1 cellular context compared by ENCODE assay signal in the genomic region with DNA sequence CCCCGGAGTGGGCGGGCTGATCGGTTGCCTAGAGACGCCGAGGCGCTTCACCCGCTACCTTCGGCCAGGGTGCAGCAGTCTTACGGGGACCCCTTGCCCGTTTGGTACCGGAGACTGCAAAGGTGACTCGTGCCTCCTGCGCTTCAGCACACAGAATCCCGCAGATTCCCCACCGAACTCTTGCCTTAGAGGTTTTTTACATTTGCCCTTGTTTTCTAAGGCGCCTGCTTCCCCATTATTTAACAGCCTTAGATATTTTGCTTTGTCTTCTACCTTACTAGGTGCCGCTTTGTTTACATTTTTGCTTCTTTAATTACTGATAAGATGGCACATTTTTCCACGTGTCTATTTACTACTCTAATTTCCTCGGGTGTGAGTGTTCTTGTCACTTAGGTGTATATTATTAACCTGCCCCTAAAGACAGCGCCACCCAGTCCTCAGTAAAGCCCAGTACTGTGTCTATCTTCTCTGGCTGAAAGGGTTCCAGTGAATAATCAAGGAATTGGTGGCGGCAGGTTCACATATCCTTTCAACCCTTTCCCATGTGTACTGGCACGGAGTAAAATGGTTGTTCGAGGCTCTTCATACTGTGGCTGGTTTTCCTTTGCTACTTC.
A peak's percentile ranks its signal among the peaks of the same experiment; 100 is the strongest.
TF ChIP-seq lines count a peak whose summit lies in the region.

No MANE protein-coding gene starts in this region.

TF ChIP-seq in HepG2, 621 proteins besides CTCF, POLR2A, EP300 and RAD21 (continued from another document and continues in another):
- TF ChIP-seq, protein P1, sequence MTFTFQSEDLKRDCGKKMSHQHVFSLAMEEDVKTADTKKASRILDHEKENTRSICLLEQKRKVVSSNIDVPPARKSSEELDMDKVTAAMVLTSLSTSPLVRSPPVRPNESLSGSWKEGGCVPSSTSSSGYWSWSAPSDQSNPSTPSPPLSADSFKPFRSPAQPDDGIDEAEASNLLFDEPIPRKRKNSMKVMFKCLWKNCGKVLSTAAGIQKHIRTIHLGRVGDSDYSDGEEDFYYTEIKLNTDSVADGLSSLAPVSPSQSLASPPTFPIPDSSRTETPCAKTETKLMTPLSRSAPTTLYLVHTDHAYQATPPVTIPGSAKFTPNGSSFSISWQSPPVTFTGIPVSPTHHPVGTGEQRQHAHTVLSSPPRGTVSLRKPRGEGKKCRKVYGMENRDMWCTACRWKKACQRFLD (CRISPR knock-in tag; IDR thresholded peaks at IDR 0.05; ENCODE audit: borderline replicate concordance): 0 out of 2 replicates have a peak, but pooled peaks have one; percentile 14
- TF ChIP-seq, protein P2, sequence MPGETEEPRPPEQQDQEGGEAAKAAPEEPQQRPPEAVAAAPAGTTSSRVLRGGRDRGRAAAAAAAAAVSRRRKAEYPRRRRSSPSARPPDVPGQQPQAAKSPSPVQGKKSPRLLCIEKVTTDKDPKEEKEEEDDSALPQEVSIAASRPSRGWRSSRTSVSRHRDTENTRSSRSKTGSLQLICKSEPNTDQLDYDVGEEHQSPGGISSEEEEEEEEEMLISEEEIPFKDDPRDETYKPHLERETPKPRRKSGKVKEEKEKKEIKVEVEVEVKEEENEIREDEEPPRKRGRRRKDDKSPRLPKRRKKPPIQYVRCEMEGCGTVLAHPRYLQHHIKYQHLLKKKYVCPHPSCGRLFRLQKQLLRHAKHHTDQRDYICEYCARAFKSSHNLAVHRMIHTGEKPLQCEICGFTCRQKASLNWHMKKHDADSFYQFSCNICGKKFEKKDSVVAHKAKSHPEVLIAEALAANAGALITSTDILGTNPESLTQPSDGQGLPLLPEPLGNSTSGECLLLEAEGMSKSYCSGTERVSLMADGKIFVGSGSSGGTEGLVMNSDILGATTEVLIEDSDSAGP (CRISPR knock-in tag; IDR thresholded peaks at IDR 0.05; ENCODE audit: borderline replicate concordance): peak; percentile 42; the same call in 1 of the 2 replicates
- TF ChIP-seq ZNF780A (CRISPR knock-in tag; IDR thresholded peaks at IDR 0.05) (no peak), SMAD1 (CRISPR knock-in tag; IDR thresholded peaks at IDR 0.05; ENCODE audit: borderline replicate concordance, low read depth) (no peak), PLRG1 (conservative IDR thresholded peaks at IDR 0.05) (no peak), ZNF614 (CRISPR knock-in tag; IDR thresholded peaks at IDR 0.05; ENCODE audit: borderline replicate concordance) (no peak), CC2D1A (CRISPR knock-in tag; IDR thresholded peaks at IDR 0.05) (no peak), KAT2B (IDR thresholded peaks at IDR 0.05; ENCODE audit: borderline replicate concordance, low read depth, low read length) (no peak), ONECUT2 (CRISPR knock-in tag; IDR thresholded peaks at IDR 0.05) (no peak), HNF4G (IDR thresholded peaks at IDR 0.05; ENCODE audit: borderline replicate concordance, low read depth, low read length) (no peak), HNF4G (CRISPR knock-in tag; IDR thresholded peaks at IDR 0.05; ENCODE audit: borderline replicate concordance, low read depth) (0 out of 2 replicates have a peak, but pooled peaks have one; percentile 3), NAIF1 (CRISPR knock-in tag; IDR thresholded peaks at IDR 0.05; ENCODE audit: borderline replicate concordance) (0 out of 2 replicates have a peak, but pooled peaks have one; percentile 39), ZNF510 (CRISPR knock-in tag; IDR thresholded peaks at IDR 0.05; ENCODE audit: low read depth) (no peak), BHLHE40 (IDR thresholded peaks at IDR 0.05; ENCODE audit: low read length) (0 out of 2 replicates have a peak, but pooled peaks have one; percentile 0), RFX3 (CRISPR knock-in tag; IDR thresholded peaks at IDR 0.05) (peak; percentile 94), RBM22 (optimal IDR thresholded peaks at IDR 0.05; ENCODE audit: low read length) (no peak), ZNF225 (CRISPR knock-in tag; IDR thresholded peaks at IDR 0.05) (no peak), ZNF331 (CRISPR knock-in tag; IDR thresholded peaks at IDR 0.05) (no peak), HDAC6 (IDR thresholded peaks at IDR 0.05; ENCODE audit: low read depth, low read length) (no peak), ZNF567 (CRISPR knock-in tag; IDR thresholded peaks at IDR 0.05; ENCODE audit: borderline replicate concordance) (no peak), ZNF296 (CRISPR knock-in tag; conservative IDR thresholded peaks at IDR 0.05) (no peak)
- TF ChIP-seq, protein P3, sequence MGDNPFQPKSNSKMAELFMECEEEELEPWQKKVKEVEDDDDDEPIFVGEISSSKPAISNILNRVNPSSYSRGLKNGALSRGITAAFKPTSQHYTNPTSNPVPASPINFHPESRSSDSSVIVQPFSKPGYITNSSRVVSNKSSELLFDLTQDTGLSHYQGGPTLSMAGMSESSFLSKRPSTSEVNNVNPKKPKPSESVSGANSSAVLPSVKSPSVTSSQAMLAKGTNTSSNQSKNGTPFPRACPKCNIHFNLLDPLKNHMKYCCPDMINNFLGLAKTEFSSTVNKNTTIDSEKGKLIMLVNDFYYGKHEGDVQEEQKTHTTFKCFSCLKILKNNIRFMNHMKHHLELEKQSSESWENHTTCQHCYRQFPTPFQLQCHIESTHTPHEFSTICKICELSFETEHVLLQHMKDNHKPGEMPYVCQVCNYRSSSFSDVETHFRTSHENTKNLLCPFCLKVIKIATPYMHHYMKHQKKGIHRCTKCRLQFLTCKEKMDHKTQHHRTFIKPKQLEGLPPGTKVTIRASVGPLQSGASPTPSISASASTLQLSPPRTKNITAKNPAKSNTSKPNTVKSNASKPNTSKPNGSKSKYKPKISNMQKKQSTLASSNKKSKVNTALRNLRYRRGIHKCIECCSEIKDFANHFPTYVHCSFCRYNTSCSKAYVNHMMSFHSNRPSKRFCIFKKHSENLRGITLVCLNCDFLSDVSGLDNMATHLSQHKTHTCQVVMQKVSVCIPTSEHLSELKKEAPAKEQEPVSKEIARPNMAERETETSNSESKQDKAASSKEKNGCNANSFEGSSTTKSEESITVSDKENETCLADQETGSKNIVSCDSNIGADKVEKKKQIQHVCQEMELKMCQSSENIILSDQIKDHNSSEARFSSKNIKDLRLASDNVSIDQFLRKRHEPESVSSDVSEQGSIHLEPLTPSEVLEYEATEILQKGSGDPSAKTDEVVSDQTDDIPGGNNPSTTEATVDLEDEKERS (CRISPR knock-in tag; IDR thresholded peaks at IDR 0.05): no peak
- TF ChIP-seq, protein P4, sequence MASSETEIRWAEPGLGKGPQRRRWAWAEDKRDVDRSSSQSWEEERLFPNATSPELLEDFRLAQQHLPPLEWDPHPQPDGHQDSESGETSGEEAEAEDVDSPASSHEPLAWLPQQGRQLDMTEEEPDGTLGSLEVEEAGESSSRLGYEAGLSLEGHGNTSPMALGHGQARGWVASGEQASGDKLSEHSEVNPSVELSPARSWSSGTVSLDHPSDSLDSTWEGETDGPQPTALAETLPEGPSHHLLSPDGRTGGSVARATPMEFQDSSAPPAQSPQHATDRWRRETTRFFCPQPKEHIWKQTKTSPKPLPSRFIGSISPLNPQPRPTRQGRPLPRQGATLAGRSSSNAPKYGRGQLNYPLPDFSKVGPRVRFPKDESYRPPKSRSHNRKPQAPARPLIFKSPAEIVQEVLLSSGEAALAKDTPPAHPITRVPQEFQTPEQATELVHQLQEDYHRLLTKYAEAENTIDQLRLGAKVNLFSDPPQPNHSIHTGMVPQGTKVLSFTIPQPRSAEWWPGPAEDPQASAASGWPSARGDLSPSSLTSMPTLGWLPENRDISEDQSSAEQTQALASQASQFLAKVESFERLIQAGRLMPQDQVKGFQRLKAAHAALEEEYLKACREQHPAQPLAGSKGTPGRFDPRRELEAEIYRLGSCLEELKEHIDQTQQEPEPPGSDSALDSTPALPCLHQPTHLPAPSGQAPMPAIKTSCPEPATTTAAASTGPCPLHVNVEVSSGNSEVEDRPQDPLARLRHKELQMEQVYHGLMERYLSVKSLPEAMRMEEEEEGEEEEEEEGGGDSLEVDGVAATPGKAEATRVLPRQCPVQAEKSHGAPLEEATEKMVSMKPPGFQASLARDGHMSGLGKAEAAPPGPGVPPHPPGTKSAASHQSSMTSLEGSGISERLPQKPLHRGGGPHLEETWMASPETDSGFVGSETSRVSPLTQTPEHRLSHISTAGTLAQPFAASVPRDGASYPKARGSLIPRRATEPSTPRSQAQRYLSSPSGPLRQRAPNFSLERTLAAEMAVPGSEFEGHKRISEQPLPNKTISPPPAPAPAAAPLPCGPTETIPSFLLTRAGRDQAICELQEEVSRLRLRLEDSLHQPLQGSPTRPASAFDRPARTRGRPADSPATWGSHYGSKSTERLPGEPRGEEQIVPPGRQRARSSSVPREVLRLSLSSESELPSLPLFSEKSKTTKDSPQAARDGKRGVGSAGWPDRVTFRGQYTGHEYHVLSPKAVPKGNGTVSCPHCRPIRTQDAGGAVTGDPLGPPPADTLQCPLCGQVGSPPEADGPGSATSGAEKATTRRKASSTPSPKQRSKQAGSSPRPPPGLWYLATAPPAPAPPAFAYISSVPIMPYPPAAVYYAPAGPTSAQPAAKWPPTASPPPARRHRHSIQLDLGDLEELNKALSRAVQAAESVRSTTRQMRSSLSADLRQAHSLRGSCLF (CRISPR knock-in tag; IDR thresholded peaks at IDR 0.05; ENCODE audit: borderline replicate concordance): no peak
- TF ChIP-seq, protein P5, sequence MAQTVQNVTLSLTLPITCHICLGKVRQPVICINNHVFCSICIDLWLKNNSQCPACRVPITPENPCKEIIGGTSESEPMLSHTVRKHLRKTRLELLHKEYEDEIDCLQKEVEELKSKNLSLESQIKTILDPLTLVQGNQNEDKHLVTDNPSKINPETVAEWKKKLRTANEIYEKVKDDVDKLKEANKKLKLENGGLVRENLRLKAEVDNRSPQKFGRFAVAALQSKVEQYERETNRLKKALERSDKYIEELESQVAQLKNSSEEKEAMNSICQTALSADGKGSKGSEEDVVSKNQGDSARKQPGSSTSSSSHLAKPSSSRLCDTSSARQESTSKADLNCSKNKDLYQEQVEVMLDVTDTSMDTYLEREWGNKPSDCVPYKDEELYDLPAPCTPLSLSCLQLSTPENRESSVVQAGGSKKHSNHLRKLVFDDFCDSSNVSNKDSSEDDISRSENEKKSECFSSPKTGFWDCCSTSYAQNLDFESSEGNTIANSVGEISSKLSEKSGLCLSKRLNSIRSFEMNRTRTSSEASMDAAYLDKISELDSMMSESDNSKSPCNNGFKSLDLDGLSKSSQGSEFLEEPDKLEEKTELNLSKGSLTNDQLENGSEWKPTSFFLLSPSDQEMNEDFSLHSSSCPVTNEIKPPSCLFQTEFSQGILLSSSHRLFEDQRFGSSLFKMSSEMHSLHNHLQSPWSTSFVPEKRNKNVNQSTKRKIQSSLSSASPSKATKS (CRISPR knock-in tag; IDR thresholded peaks at IDR 0.05): no peak
- TF ChIP-seq, protein P6, sequence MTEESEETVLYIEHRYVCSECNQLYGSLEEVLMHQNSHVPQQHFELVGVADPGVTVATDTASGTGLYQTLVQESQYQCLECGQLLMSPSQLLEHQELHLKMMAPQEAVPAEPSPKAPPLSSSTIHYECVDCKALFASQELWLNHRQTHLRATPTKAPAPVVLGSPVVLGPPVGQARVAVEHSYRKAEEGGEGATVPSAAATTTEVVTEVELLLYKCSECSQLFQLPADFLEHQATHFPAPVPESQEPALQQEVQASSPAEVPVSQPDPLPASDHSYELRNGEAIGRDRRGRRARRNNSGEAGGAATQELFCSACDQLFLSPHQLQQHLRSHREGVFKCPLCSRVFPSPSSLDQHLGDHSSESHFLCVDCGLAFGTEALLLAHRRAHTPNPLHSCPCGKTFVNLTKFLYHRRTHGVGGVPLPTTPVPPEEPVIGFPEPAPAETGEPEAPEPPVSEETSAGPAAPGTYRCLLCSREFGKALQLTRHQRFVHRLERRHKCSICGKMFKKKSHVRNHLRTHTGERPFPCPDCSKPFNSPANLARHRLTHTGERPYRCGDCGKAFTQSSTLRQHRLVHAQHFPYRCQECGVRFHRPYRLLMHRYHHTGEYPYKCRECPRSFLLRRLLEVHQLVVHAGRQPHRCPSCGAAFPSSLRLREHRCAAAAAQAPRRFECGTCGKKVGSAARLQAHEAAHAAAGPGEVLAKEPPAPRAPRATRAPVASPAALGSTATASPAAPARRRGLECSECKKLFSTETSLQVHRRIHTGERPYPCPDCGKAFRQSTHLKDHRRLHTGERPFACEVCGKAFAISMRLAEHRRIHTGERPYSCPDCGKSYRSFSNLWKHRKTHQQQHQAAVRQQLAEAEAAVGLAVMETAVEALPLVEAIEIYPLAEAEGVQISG (CRISPR knock-in tag; IDR thresholded peaks at IDR 0.05): no peak; the same call in 1 of the 2 replicates
- TF ChIP-seq, protein P7, sequence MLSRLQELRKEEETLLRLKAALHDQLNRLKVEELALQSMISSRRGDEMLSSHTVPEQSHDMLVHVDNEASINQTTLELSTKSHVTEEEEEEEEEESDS (CRISPR knock-in tag; IDR thresholded peaks at IDR 0.05; ENCODE audit: borderline replicate concordance): no peak
- TF ChIP-seq, protein P8, sequence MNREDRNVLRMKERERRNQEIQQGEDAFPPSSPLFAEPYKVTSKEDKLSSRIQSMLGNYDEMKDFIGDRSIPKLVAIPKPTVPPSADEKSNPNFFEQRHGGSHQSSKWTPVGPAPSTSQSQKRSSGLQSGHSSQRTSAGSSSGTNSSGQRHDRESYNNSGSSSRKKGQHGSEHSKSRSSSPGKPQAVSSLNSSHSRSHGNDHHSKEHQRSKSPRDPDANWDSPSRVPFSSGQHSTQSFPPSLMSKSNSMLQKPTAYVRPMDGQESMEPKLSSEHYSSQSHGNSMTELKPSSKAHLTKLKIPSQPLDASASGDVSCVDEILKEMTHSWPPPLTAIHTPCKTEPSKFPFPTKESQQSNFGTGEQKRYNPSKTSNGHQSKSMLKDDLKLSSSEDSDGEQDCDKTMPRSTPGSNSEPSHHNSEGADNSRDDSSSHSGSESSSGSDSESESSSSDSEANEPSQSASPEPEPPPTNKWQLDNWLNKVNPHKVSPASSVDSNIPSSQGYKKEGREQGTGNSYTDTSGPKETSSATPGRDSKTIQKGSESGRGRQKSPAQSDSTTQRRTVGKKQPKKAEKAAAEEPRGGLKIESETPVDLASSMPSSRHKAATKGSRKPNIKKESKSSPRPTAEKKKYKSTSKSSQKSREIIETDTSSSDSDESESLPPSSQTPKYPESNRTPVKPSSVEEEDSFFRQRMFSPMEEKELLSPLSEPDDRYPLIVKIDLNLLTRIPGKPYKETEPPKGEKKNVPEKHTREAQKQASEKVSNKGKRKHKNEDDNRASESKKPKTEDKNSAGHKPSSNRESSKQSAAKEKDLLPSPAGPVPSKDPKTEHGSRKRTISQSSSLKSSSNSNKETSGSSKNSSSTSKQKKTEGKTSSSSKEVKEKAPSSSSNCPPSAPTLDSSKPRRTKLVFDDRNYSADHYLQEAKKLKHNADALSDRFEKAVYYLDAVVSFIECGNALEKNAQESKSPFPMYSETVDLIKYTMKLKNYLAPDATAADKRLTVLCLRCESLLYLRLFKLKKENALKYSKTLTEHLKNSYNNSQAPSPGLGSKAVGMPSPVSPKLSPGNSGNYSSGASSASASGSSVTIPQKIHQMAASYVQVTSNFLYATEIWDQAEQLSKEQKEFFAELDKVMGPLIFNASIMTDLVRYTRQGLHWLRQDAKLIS (CRISPR knock-in tag; IDR thresholded peaks at IDR 0.05): no peak
- TF ChIP-seq, protein P9, sequence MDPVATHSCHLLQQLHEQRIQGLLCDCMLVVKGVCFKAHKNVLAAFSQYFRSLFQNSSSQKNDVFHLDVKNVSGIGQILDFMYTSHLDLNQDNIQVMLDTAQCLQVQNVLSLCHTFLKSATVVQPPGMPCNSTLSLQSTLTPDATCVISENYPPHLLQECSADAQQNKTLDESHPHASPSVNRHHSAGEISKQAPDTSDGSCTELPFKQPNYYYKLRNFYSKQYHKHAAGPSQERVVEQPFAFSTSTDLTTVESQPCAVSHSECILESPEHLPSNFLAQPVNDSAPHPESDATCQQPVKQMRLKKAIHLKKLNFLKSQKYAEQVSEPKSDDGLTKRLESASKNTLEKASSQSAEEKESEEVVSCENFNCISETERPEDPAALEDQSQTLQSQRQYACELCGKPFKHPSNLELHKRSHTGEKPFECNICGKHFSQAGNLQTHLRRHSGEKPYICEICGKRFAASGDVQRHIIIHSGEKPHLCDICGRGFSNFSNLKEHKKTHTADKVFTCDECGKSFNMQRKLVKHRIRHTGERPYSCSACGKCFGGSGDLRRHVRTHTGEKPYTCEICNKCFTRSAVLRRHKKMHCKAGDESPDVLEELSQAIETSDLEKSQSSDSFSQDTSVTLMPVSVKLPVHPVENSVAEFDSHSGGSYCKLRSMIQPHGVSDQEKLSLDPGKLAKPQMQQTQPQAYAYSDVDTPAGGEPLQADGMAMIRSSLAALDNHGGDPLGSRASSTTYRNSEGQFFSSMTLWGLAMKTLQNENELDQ (CRISPR knock-in tag; IDR thresholded peaks at IDR 0.05; ENCODE audit: borderline replicate concordance): no peak
